8 cellular contexts compared by ENCODE assay signal in genomic region chr2:207352978-207353377, GRCh38.
DNase-seq lines count a peak whose midpoint lies in the region; ATAC-seq and TF ChIP-seq lines count a peak whose summit lies in the region.

No MANE protein-coding gene starts in this region.

- H3K9me3 ChIP-seq in breast epithelium, result no peaks in the 10 kb centered on the region
- H3K9me3 ChIP-seq in mucosa of descending colon, result no peaks in the 10 kb centered on the region
- H3K9me3 ChIP-seq in BE2C, result no peaks in the 10 kb centered on the region
- H3K9me3 ChIP-seq in aorta (ENCODE audit: control insufficient read depth, low read length), result no peaks in the 10 kb centered on the region

- H3K27me3 Mint-ChIP-seq in MCF 10A (ENCODE audit: insufficient read depth, unreplicated experiment), result no peaks in the 10 kb centered on the region
- no peaks in the 10 kb centered on the region; the same call in 1 of the 2 replicates for H3K27me3 Mint-ChIP-seq in WTC11 (ENCODE audit: low read depth)

- H3K4me1 Mint-ChIP-seq in MCF 10A (ENCODE audit: insufficient read depth, unreplicated experiment) (no peaks in the 10 kb centered on the region), WTC11 (peaks cover 9% of the 10 kb centered on the region)

- H3K27ac ChIP-seq in breast epithelium, result no peak overlapping the region
- H3K27ac ChIP-seq in aorta (ENCODE audit: low read depth in 1 of 2, low read length in 2 of 2), result no peak overlapping the region

- H3K4me3 ChIP-seq in breast epithelium (no peak overlapping the region), mucosa of descending colon (no peak overlapping the region), BE2C (ENCODE audit: low read depth, low read length) (no peak overlapping the region), aorta (ENCODE audit: low read length in 2 of 2) (no peak overlapping the region)

- H3K27me3 ChIP-seq in breast epithelium (no peaks in the 10 kb centered on the region), BE2C (no peaks in the 10 kb centered on the region), aorta (ENCODE audit: control insufficient read depth in 1 of 2, insufficient read depth in 2 of 2, low read length in 1 of 2) (no peaks in the 10 kb centered on the region)

- BruUV-seq in MCF 10A (replicated peaks; lab: Mats Ljungman, UMichigan), result no TSS peak

- H3K4me1 ChIP-seq in breast epithelium (no peaks in the 10 kb centered on the region), mucosa of descending colon (ENCODE audit: low read depth) (no peaks in the 10 kb centered on the region), BE2C (no peaks in the 10 kb centered on the region), aorta (ENCODE audit: control insufficient read depth in 1 of 2, insufficient read depth in 2 of 2, low read length in 2 of 2) (no peaks in the 10 kb centered on the region)

- H3K27ac Mint-ChIP-seq in MCF 10A (ENCODE audit: low read depth, unreplicated experiment), result no peak overlapping the region
- H3K27ac Mint-ChIP-seq in WTC11, result peak overlapping the region; percentile 17; the same call in 1 of the 2 replicates

- TF ChIP-seq CTCF in MCF 10A (IDR thresholded peaks at IDR 0.05; ENCODE audit: unreplicated experiment) (no peak), breast epithelium (IDR thresholded peaks at IDR 0.05) (no peak), WTC11 (IDR thresholded peaks at IDR 0.05) (no peak), mucosa of descending colon (IDR thresholded peaks at IDR 0.05) (no peak), BE2C (IDR thresholded peaks at IDR 0.05; ENCODE audit: low read depth, low read length) (no peak)

- CTCF ChIA-PET in MCF 10A (lab: Yijun Ruan, JAX) (interaction anchor here (0.6 to 1.7 kb wide), 9 partner anchors 10 to 523 kb away, joined by 3 to 4 read pairs (median 3); partner anchors contain the start of gene KLF7), WTC11 (lab: Charles Lee) (no interaction called here)

- peak; percentile 24 for DNase-seq in MCF 10A (ENCODE audit: unreplicated experiment)
- no peak for DNase-seq in breast epithelium (ENCODE audit: low spot score in 2 of 2)
- DNase-seq in WTC11 (ENCODE audit: low spot score), result no peak
- peak in 1 of 3 donors; percentile 14 for DNase-seq in mucosa of descending colon
- no peak for DNase-seq in BE2C
- DNase-seq in aorta, result no peak
- no peak for DNase-seq in AG08396 (ENCODE audit: low spot score)

- ATAC-seq in HG02870 (IDR thresholded peaks at IDR 0.05; ENCODE audit: unreplicated experiment) (peak; percentile 90), WTC11 (peak; percentile 69), mucosa of descending colon (peak; percentile 15), aorta (ENCODE audit: low FRiP score) (no peak)

- 61 to 69% methylated on average over 2 of the region's 2 CpGs for WGBS in aorta, 2 donors

- POLR2A ChIA-PET in MCF 10A (lab: Yijun Ruan, JAX), result no interaction called here
- POLR2A ChIA-PET in WTC11 (lab: Charles Lee), result no interaction called here

- H3K36me3 ChIP-seq in breast epithelium, result no peaks in the 10 kb centered on the region
- no peaks in the 10 kb centered on the region for H3K36me3 ChIP-seq in mucosa of descending colon (ENCODE audit: low read depth)
- H3K36me3 ChIP-seq in BE2C, result no peaks in the 10 kb centered on the region
- H3K36me3 ChIP-seq in aorta (ENCODE audit: control insufficient read depth in 1 of 2, insufficient read depth in 2 of 2, low read length in 1 of 2), result no peaks in the 10 kb centered on the region

- H3K36me3 Mint-ChIP-seq in MCF 10A (ENCODE audit: insufficient read depth, unreplicated experiment) (no peaks in the 10 kb centered on the region), WTC11 (no peaks in the 10 kb centered on the region)

- TF ChIP-seq POLR2A in breast epithelium (IDR thresholded peaks at IDR 0.05), result no peak

- H3K9me3 Mint-ChIP-seq in MCF 10A (ENCODE audit: unreplicated experiment) (peaks cover under 1% of the 10 kb centered on the region), WTC11 (peaks cover 11% of the 10 kb centered on the region; the same call in 1 of the 2 replicates)

- intact Hi-C loops in MCF 10A (cut with micrococcal nuclease), result no loop called here
- intact Hi-C loops in breast epithelium (cut with DNase I; ENCODE audit: low total_unique reads), result no loop called here
- intact Hi-C loops in mucosa of descending colon (cut with DNase I, micrococcal nuclease), result no loop called here
- intact Hi-C loops in aorta (cut with DNase I), result no loop called here

- H3K4me3 Mint-ChIP-seq in MCF 10A (ENCODE audit: unreplicated experiment) (no peak overlapping the region), WTC11 (no peak overlapping the region)

TF ChIP-seq in WTC11, 78 proteins besides CTCF, POLR2A, EP300 and RAD21:
- TF ChIP-seq ERG (CRISPR knock-in tag; IDR thresholded peaks at IDR 0.05) (no peak), HMGA2 (CRISPR knock-in tag; IDR thresholded peaks at IDR 0.05) (no peak), USF1 (CRISPR knock-in tag; IDR thresholded peaks at IDR 0.05) (peak; percentile 88), CDX4 (CRISPR knock-in tag; IDR thresholded peaks at IDR 0.05; ENCODE audit: borderline replicate concordance) (no peak), MXD4 (CRISPR knock-in tag; IDR thresholded peaks at IDR 0.05; ENCODE audit: borderline replicate concordance) (no peak), USF2 (CRISPR knock-in tag; IDR thresholded peaks at IDR 0.05) (peak; percentile 91)
TF ChIP-seq in WTC11: peak in this region for 2.
